ENCODE assay signal across 14 cellular contexts in genomic region chr17:21166599-21167265, GRCh38. TPM values are rescaled to one million over a fixed set of nuclear protein-coding genes. Genes with fewer than 3 reads are reported as not detected.
A peak's percentile ranks its signal among the peaks of the same experiment; 100 is the strongest.
DNase-seq lines count a peak whose midpoint lies in the region; ATAC-seq and TF ChIP-seq lines count a peak whose summit lies in the region.
"Had no signal": no experiment of that assay in that cellular context is flagged by ENCODE, and none has a peak within 500 bp of the region (broad histone marks: within the 10 kb centered on the region; RNA-seq: fewer than 3 reads in every experiment).

No MANE protein-coding gene starts in this region.

- H3K9me3 ChIP-seq in osteoblast (ENCODE audit: low read depth, low read length) (no peaks in the 10 kb centered on the region), uterus (no peaks in the 10 kb centered on the region)

- H3K79me2 ChIP-seq in osteoblast (ENCODE audit: insufficient read depth, low read length), result peaks cover 22% of the 10 kb centered on the region

- H4K20me1 ChIP-seq in osteoblast (ENCODE audit: insufficient read depth, low read length), result no peaks in the 10 kb centered on the region

- H3K4me3 ChIP-seq in osteoblast (ENCODE audit: insufficient read depth, low read length), result peak overlapping the region; percentile 19
- no peak overlapping the region for H3K4me3 ChIP-seq in uterus
- H3K4me3 ChIP-seq: GM12878 had no signal

- no peak for ATAC-seq in activated naive CD8-positive, alpha-beta T cell treated with anti-CD3 and anti-CD28 coated beads, Interleukin-2, amount 50 U/mL, for 24 hours
- ATAC-seq in Right ventricle myocardium superior (ENCODE audit: poor library complexity) (peak; percentile 55), GM21737 (IDR thresholded peaks at IDR 0.05; ENCODE audit: unreplicated experiment) (no peak)
- ATAC-seq: GM12878, WTC11 had no signal

- H3K9me3 Mint-ChIP-seq in activated naive CD8-positive, alpha-beta T cell treated with anti-CD3 and anti-CD28 coated beads, Interleukin-2, amount 50 U/mL, for 24 hours, result no peaks in the 10 kb centered on the region
- no peaks in the 10 kb centered on the region for H3K9me3 Mint-ChIP-seq in activated naive CD8-positive, alpha-beta T cell treated with anti-CD3 and anti-CD28 coated beads for 36 hours
- H3K9me3 Mint-ChIP-seq in osteocyte (ENCODE audit: unreplicated experiment), result no peaks in the 10 kb centered on the region
- H3K9me3 Mint-ChIP-seq: WTC11 had no signal

- H3K27me3 Mint-ChIP-seq in activated naive CD8-positive, alpha-beta T cell treated with anti-CD3 and anti-CD28 coated beads, Interleukin-2, amount 50 U/mL, for 24 hours, result no peaks in the 10 kb centered on the region
- H3K27me3 Mint-ChIP-seq in activated naive CD8-positive, alpha-beta T cell treated with anti-CD3 and anti-CD28 coated beads for 36 hours, result no peaks in the 10 kb centered on the region
- no peaks in the 10 kb centered on the region for H3K27me3 Mint-ChIP-seq in osteocyte (ENCODE audit: unreplicated experiment)

- H3K27ac ChIP-seq in osteoblast (ENCODE audit: low read depth, low read length) (peak overlapping the region; percentile 87), uterus (peak overlapping the region; percentile 64 to 87)
- H3K27ac ChIP-seq: 22Rv1, brain microvascular endothelial cell had no signal

- TF ChIP-seq CTCF in osteoblast (IDR thresholded peaks at IDR 0.05; ENCODE audit: extremely low read depth, low read depth, low read length), result no peak
- TF ChIP-seq CTCF in uterus (IDR thresholded peaks at IDR 0.05), result no peak
- TF ChIP-seq CTCF in osteocyte (IDR thresholded peaks at IDR 0.05), result no peak

- peaks cover 3% of the 10 kb centered on the region for H3K36me3 Mint-ChIP-seq in activated naive CD8-positive, alpha-beta T cell treated with anti-CD3 and anti-CD28 coated beads, Interleukin-2, amount 50 U/mL, for 24 hours (ENCODE audit: low read depth)
- H3K36me3 Mint-ChIP-seq in activated naive CD8-positive, alpha-beta T cell treated with anti-CD3 and anti-CD28 coated beads for 36 hours, result peaks cover 2% of the 10 kb centered on the region
- peaks cover 3% of the 10 kb centered on the region for H3K36me3 Mint-ChIP-seq in osteocyte (ENCODE audit: unreplicated experiment)
- H3K36me3 Mint-ChIP-seq: WTC11 had no signal

- peak overlapping the region; percentile 32 for H3K4me2 ChIP-seq in osteoblast (ENCODE audit: insufficient read depth, low read length)

- H3K4me1 ChIP-seq in osteoblast (ENCODE audit: insufficient read depth, low read length), result peaks cover 30% of the 10 kb centered on the region
- peaks cover 5 to 15% of the 10 kb centered on the region in 2 donors for H3K4me1 ChIP-seq in uterus

- intact Hi-C loops in Right ventricle myocardium superior (cut with DNase I) (loop anchor here (10.0 kb wide), 1 partner anchor 88 kb away; the partner anchor contains the start of gene NATD1), uterus (cut with DNase I; ENCODE audit: low total_unique reads) (no loop called here)

- H3K27ac Mint-ChIP-seq in activated naive CD8-positive, alpha-beta T cell treated with anti-CD3 and anti-CD28 coated beads, Interleukin-2, amount 50 U/mL, for 24 hours, result peak overlapping the region; percentile 13
- no peak overlapping the region for H3K27ac Mint-ChIP-seq in activated naive CD8-positive, alpha-beta T cell treated with anti-CD3 and anti-CD28 coated beads for 36 hours
- no peak overlapping the region for H3K27ac Mint-ChIP-seq in osteocyte (ENCODE audit: unreplicated experiment)
- H3K27ac Mint-ChIP-seq: WTC11 had no signal

- peak overlapping the region; percentile 30 for H2AFZ ChIP-seq in osteoblast (ENCODE audit: low read length)

- DNase-seq in activated naive CD8-positive, alpha-beta T cell treated with anti-CD3 and anti-CD28 coated beads, Interleukin-2, amount 50 U/mL, for 24 hours, result no peak
- no peak for DNase-seq in activated naive CD8-positive, alpha-beta T cell treated with anti-CD3 and anti-CD28 coated beads for 36 hours
- no peak for DNase-seq in Right ventricle myocardium superior
- DNase-seq in osteoblast (ENCODE audit: insufficient read length, low spot score, missing footprints), result peak; percentile 72
- DNase-seq in uterus, result no peak
- no peak for DNase-seq in CD1c-positive myeloid dendritic cell (ENCODE audit: extremely low spot score)
- DNase-seq in osteocyte (ENCODE audit: extremely low spot score, unreplicated experiment), result no peak
- DNase-seq: brain microvascular endothelial cell, DMS153, erythroblast had no signal

- no peaks in the 10 kb centered on the region for H3K36me3 ChIP-seq in osteoblast (ENCODE audit: insufficient read depth, low read length)
- no peaks in the 10 kb centered on the region for H3K36me3 ChIP-seq in uterus
- H3K36me3 ChIP-seq: brain microvascular endothelial cell had no signal

- TF ChIP-seq POLR2A in uterus (IDR thresholded peaks at IDR 0.05), result no peak

- H3K27me3 ChIP-seq in osteoblast (ENCODE audit: insufficient read depth, low read length) (no peaks in the 10 kb centered on the region), uterus (no peaks in the 10 kb centered on the region)
- H3K27me3 ChIP-seq: brain microvascular endothelial cell had no signal

- no peak overlapping the region for H3K4me3 Mint-ChIP-seq in activated naive CD8-positive, alpha-beta T cell treated with anti-CD3 and anti-CD28 coated beads, Interleukin-2, amount 50 U/mL, for 24 hours
- no peak overlapping the region for H3K4me3 Mint-ChIP-seq in activated naive CD8-positive, alpha-beta T cell treated with anti-CD3 and anti-CD28 coated beads for 36 hours
- no peak overlapping the region for H3K4me3 Mint-ChIP-seq in osteocyte (ENCODE audit: unreplicated experiment)
- H3K4me3 Mint-ChIP-seq: WTC11 had no signal

- peaks cover 22% of the 10 kb centered on the region for H3K4me1 Mint-ChIP-seq in activated naive CD8-positive, alpha-beta T cell treated with anti-CD3 and anti-CD28 coated beads, Interleukin-2, amount 50 U/mL, for 24 hours
- H3K4me1 Mint-ChIP-seq in activated naive CD8-positive, alpha-beta T cell treated with anti-CD3 and anti-CD28 coated beads for 36 hours, result peaks cover 23% of the 10 kb centered on the region
- H3K4me1 Mint-ChIP-seq in osteocyte (ENCODE audit: unreplicated experiment), result peaks cover 5% of the 10 kb centered on the region
- H3K4me1 Mint-ChIP-seq: WTC11 had no signal

RNA-seq across cellular contexts. Expression of gene DHRS7B, which starts 40.0 kb away (rescaled TPM):
- total RNA-seq in activated naive CD8-positive, alpha-beta T cell treated with anti-CD3 and anti-CD28 coated beads for 36 hours, result 10 to 100 TPM; 19.2 to 20.3 TPM
- total RNA-seq in Right ventricle myocardium superior (22.4 TPM), osteoblast (15.2 and 19.4 TPM in 2 replicates), uterus (10 to 100 TPM; 21.5 to 42.6 (median 30.0) TPM), osteocyte (15.7 and 20.1 TPM in 2 replicates)

RNA-seq across cellular contexts. Expression of gene TMEM11, which starts 47.2 kb away (rescaled TPM):
- total RNA-seq in activated naive CD8-positive, alpha-beta T cell treated with anti-CD3 and anti-CD28 coated beads for 36 hours, result 10 to 100 TPM; 28.3 to 29.8 TPM
- total RNA-seq in Right ventricle myocardium superior, result 31.9 TPM
- total RNA-seq in osteoblast, result 12.1 and 18.1 TPM in 2 replicates
- total RNA-seq in uterus, result 10 to 100 TPM in 3 of 4 donors, 1 to 10 TPM in 1; 6.9 to 23.8 (median 15.3) TPM
- 20.4 and 21.5 TPM in 2 replicates for total RNA-seq in osteocyte
